22 cellular contexts compared by ENCODE assay signal in genomic region chr4:170339522-170339921, GRCh38.
"Had no signal": no experiment of that assay in that cellular context is flagged by ENCODE, and none has a peak within 500 bp of the region (broad histone marks: within the 10 kb centered on the region; RNA-seq: fewer than 3 reads in every experiment).

No MANE protein-coding gene starts in this region.

- H3K4me2 ChIP-seq: smooth muscle cell had no signal

- DNase-seq: activated CD4-positive, alpha-beta T cell treated with anti-CD3 and anti-CD28 coated beads, Interleukin-2, amount 10 ng/mL, durations not matched to agents 7 days and 5 days; activated CD8-positive, alpha-beta T cell treated with anti-CD3 and anti-CD28 coated beads, Interleukin-2, amount 10 ng/mL, durations not matched to agents 7 days and 5 days; activated naive CD4-positive, alpha-beta T cell treated with anti-CD3 and anti-CD28 coated beads, Interleukin-2, amount 10 ng/mL, durations not matched to agents 7 days and 5 days; activated naive CD8-positive, alpha-beta T cell treated with anti-CD3 and anti-CD28 coated beads, Interleukin-2, amount 50 U/mL, for 24 hours; activated T-cell treated with anti-CD3 and anti-CD28 coated beads, Interleukin-2, amount 50 U/mL, for 4 hours; aorta; brain microvascular endothelial cell; left colon; lower lobe of right lung; natural killer cell; ovary; psoas muscle; stimulated activated CD4-positive, alpha-beta T cell treated with anti-CD3 and anti-CD28 coated beads, Interleukin-4, amount 100 ng/mL, for 4 hours; T1000; thyroid gland had no signal

- H3K9me3 Mint-ChIP-seq: activated CD4-positive, alpha-beta T cell treated with anti-CD3 and anti-CD28 coated beads, Interleukin-2, amount 10 ng/mL, durations not matched to agents 7 days and 5 days had no signal

- H3K27ac ChIP-seq: brain microvascular endothelial cell, coronary artery, lower lobe of right lung, ovary, psoas muscle, thyroid gland had no signal

- FAIRE-seq: endometrium had no signal

- H3K4me3 Mint-ChIP-seq: activated CD4-positive, alpha-beta T cell treated with anti-CD3 and anti-CD28 coated beads, Interleukin-2, amount 10 ng/mL, durations not matched to agents 7 days and 5 days; activated CD8-positive, alpha-beta T cell treated with anti-CD3 and anti-CD28 coated beads, Interleukin-2, amount 10 ng/mL, durations not matched to agents 7 days and 5 days; activated naive CD4-positive, alpha-beta T cell treated with anti-CD3 and anti-CD28 coated beads, Interleukin-2, amount 10 ng/mL, durations not matched to agents 7 days and 5 days; activated naive CD8-positive, alpha-beta T cell treated with anti-CD3 and anti-CD28 coated beads, Interleukin-2, amount 50 U/mL, for 24 hours; activated T-cell treated with anti-CD3 and anti-CD28 coated beads, Interleukin-2, amount 50 U/mL, for 4 hours; natural killer cell; stimulated activated memory B cell treated with anti-CD40 and anti-IgM and Interleukin-4, amounts not matched to agents 10 μg/mL and 1 μg/mL and 100 μg/mL, for 72 hours had no signal

- H3K9me3 ChIP-seq: ovary, psoas muscle, thyroid gland had no signal

- H3K4me1 ChIP-seq: lower lobe of right lung, psoas muscle, thyroid gland had no signal

- H3K4me1 Mint-ChIP-seq: activated CD4-positive, alpha-beta T cell treated with anti-CD3 and anti-CD28 coated beads, Interleukin-2, amount 10 ng/mL, durations not matched to agents 7 days and 5 days; activated naive CD4-positive, alpha-beta T cell treated with anti-CD3 and anti-CD28 coated beads, Interleukin-2, amount 10 ng/mL, durations not matched to agents 7 days and 5 days; activated naive CD8-positive, alpha-beta T cell treated with anti-CD3 and anti-CD28 coated beads, Interleukin-2, amount 50 U/mL, for 24 hours; natural killer cell; stimulated activated memory B cell treated with anti-CD40 and anti-IgM and Interleukin-4, amounts not matched to agents 10 μg/mL and 1 μg/mL and 100 μg/mL, for 72 hours had no signal

- H3K27me3 Mint-ChIP-seq: activated CD4-positive, alpha-beta T cell treated with anti-CD3 and anti-CD28 coated beads, Interleukin-2, amount 10 ng/mL, durations not matched to agents 7 days and 5 days; activated naive CD4-positive, alpha-beta T cell treated with anti-CD3 and anti-CD28 coated beads, Interleukin-2, amount 10 ng/mL, durations not matched to agents 7 days and 5 days; activated naive CD8-positive, alpha-beta T cell treated with anti-CD3 and anti-CD28 coated beads, Interleukin-2, amount 50 U/mL, for 24 hours; stimulated activated memory B cell treated with anti-CD40 and anti-IgM and Interleukin-4, amounts not matched to agents 10 μg/mL and 1 μg/mL and 100 μg/mL, for 72 hours had no signal

- H3K36me3 ChIP-seq: brain microvascular endothelial cell, lower lobe of right lung, thyroid gland had no signal

- ATAC-seq: activated CD4-positive, CD25-positive, alpha-beta regulatory T cell treated with anti-CD3 and anti-CD28 coated beads, Interleukin-2, amount 50 U/mL, for 24 hours; activated CD8-positive, alpha-beta T cell treated with anti-CD3 and anti-CD28 coated beads, Interleukin-2, amount 10 ng/mL, durations not matched to agents 7 days and 5 days; activated naive CD8-positive, alpha-beta T cell treated with anti-CD3 and anti-CD28 coated beads, Interleukin-2, amount 50 U/mL, for 24 hours; activated T-cell treated with anti-CD3 and anti-CD28 coated beads, Interleukin-2, amount 50 U/mL, for 4 hours; esophagus mucosa; left colon; lower lobe of right lung; natural killer cell; psoas muscle; sciatic nerve; stimulated activated memory B cell treated with anti-CD40 and anti-IgM and Interleukin-4, amounts not matched to agents 10 μg/mL and 1 μg/mL and 100 μg/mL, for 72 hours had no signal

- H3K36me3 Mint-ChIP-seq: activated naive CD4-positive, alpha-beta T cell treated with anti-CD3 and anti-CD28 coated beads, Interleukin-2, amount 10 ng/mL, durations not matched to agents 7 days and 5 days; stimulated activated memory B cell treated with anti-CD40 and anti-IgM and Interleukin-4, amounts not matched to agents 10 μg/mL and 1 μg/mL and 100 μg/mL, for 72 hours had no signal

- H3K27me3 ChIP-seq: brain microvascular endothelial cell, ovary, thyroid gland had no signal

- H3K4me3 ChIP-seq: coronary artery, lower lobe of right lung, ovary, psoas muscle, smooth muscle cell, thyroid gland had no signal

- H3K27ac Mint-ChIP-seq: activated CD4-positive, alpha-beta T cell treated with anti-CD3 and anti-CD28 coated beads, Interleukin-2, amount 10 ng/mL, durations not matched to agents 7 days and 5 days; activated CD8-positive, alpha-beta T cell treated with anti-CD3 and anti-CD28 coated beads, Interleukin-2, amount 10 ng/mL, durations not matched to agents 7 days and 5 days; activated naive CD4-positive, alpha-beta T cell treated with anti-CD3 and anti-CD28 coated beads, Interleukin-2, amount 10 ng/mL, durations not matched to agents 7 days and 5 days; activated naive CD8-positive, alpha-beta T cell treated with anti-CD3 and anti-CD28 coated beads, Interleukin-2, amount 50 U/mL, for 24 hours; natural killer cell; stimulated activated memory B cell treated with anti-CD40 and anti-IgM and Interleukin-4, amounts not matched to agents 10 μg/mL and 1 μg/mL and 100 μg/mL, for 72 hours had no signal
